Comparison of ENCODE assay signal across 8 cellular contexts in the genomic region with DNA sequence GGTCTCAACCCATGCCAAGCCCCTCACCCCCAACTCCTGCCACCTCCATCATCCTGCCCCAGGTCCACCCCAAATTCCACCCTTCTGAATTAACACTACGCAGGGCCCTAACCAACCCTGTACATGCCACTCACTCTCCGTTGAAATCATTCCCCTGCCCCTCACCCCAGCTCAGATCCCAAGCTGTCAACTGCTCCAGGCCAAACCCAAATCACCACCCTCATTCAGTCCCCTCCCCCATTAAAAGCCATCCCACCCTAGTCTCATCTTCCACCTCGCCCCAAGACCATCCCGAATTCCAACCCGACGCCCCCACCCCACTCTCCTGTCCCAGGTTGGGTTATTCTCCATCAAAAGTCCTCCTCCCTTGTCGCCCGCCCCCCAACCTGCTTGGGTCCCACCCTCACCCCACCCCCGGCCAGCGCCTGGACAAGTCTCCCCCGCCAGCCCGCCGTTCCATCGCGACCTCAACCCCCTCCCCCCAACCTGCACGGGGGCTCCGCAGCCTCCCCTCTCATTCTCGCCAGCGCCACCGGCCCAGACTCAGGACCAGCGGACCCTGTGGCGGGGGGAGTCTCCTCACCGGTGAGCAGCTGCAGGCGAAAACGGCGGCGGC. TPM values are rescaled to one million over a fixed set of nuclear protein-coding genes. Genes with fewer than 3 reads are reported as not detected.
DNase-seq lines count a peak whose midpoint lies in the region; ATAC-seq and TF ChIP-seq lines count a peak whose summit lies in the region.

No MANE protein-coding gene starts in this region.

- peaks cover 4 to 32% (median 21%) of the 10 kb centered on the region in 9 donors for H3K4me1 ChIP-seq in heart right ventricle
- peaks cover 25 to 31% of the 10 kb centered on the region in 2 donors for H3K4me1 ChIP-seq in gastrocnemius medialis

- H3K4me1 Mint-ChIP-seq in activated T-cell treated with anti-CD3 and anti-CD28 coated beads, Interleukin-2, amount 50 U/mL, for 24 hours (ENCODE audit: low read depth), result peaks cover 41% of the 10 kb centered on the region
- H3K4me1 Mint-ChIP-seq in activated CD8-positive, alpha-beta T cell treated with anti-CD3 and anti-CD28 coated beads for 36 hours (ENCODE audit: low read depth), result peaks cover 39% of the 10 kb centered on the region

- in situ Hi-C loops in gastrocnemius medialis (cut with MboI; ENCODE audit: low sequenced_read_pairs in 4 of 4), result no loop called here

- H3K36me3 ChIP-seq in heart right ventricle (no peaks in the 10 kb centered on the region), gastrocnemius medialis (no peaks in the 10 kb centered on the region)

- peak overlapping the region; percentile 90 for H3K4me3 Mint-ChIP-seq in activated T-cell treated with anti-CD3 and anti-CD28 coated beads, Interleukin-2, amount 50 U/mL, for 24 hours
- peak overlapping the region; percentile 97 for H3K4me3 Mint-ChIP-seq in activated CD8-positive, alpha-beta T cell treated with anti-CD3 and anti-CD28 coated beads for 36 hours

- no peaks in the 10 kb centered on the region for H3K9me3 Mint-ChIP-seq in activated T-cell treated with anti-CD3 and anti-CD28 coated beads, Interleukin-2, amount 50 U/mL, for 24 hours
- H3K9me3 Mint-ChIP-seq in activated CD8-positive, alpha-beta T cell treated with anti-CD3 and anti-CD28 coated beads for 36 hours, result no peaks in the 10 kb centered on the region

- ATAC-seq in activated CD8-positive, alpha-beta T cell treated with anti-CD3 and anti-CD28 coated beads for 36 hours, result no peak
- peak in 3 of 8 donors; percentile 3 to 30 (median 27) for ATAC-seq in heart right ventricle
- no peak for ATAC-seq in gastrocnemius medialis
- ATAC-seq in HG03439 (IDR thresholded peaks at IDR 0.05; ENCODE audit: unreplicated experiment), result no peak

- H3K27ac ChIP-seq in heart right ventricle, result peak overlapping the region; percentile 77 to 95 (median 86)
- H3K27ac ChIP-seq in gastrocnemius medialis, result peak overlapping the region; percentile 87 to 93 (median 92)

- H3K27me3 ChIP-seq in heart right ventricle (no peaks in the 10 kb centered on the region), gastrocnemius medialis (no peaks in the 10 kb centered on the region)

- no peak for TF ChIP-seq POLR2A in gastrocnemius medialis (IDR thresholded peaks at IDR 0.05)

- DNase-seq in activated T-cell treated with anti-CD3 and anti-CD28 coated beads, Interleukin-2, amount 50 U/mL, for 24 hours, result no peak
- DNase-seq in activated T-cell treated with anti-CD3 and anti-CD28 coated beads, Interleukin-2, amount 50 U/mL, for 48 hours, result no peak
- DNase-seq in activated CD8-positive, alpha-beta T cell treated with anti-CD3 and anti-CD28 coated beads for 36 hours, result no peak
- DNase-seq in heart right ventricle (peak in 1 of 2 donors; percentile 26), gastrocnemius medialis (no peak), NCI-H774 (lab: John Stamatoyannopoulos, UW) (no peak)
- DNase-seq in stimulated activated naive CD4-positive, alpha-beta T cell treated with Interleukin-2 at 50 U/mL for 16 hours (lab: John Stamatoyannopoulos, UW), result no peak

- POLR2A ChIA-PET in activated CD8-positive, alpha-beta T cell treated with anti-CD3 and anti-CD28 coated beads for 36 hours (lab: Charles Lee), result interaction anchor here (0.7 kb wide), 1 partner anchor 107 kb away, joined by 3 read pairs; no protein-coding TSS in a partner anchor

- intact Hi-C loops in activated CD8-positive, alpha-beta T cell treated with anti-CD3 and anti-CD28 coated beads for 36 hours (cut with micrococcal nuclease), result no loop called here
- intact Hi-C loops in heart right ventricle (cut with DNase I), result loop anchor here in 2 of 10 donors (5.0 to 10.0 kb wide), 5 partner anchors 45 to 195 kb away; no protein-coding TSS in a partner anchor
- intact Hi-C loops in gastrocnemius medialis (cut with DNase I; ENCODE audit: low total_unique reads), result loop anchor here (5.0 kb wide), 1 partner anchor 190 kb away; the partner anchor contains the start of gene MRPL48

- CTCF ChIA-PET in activated CD8-positive, alpha-beta T cell treated with anti-CD3 and anti-CD28 coated beads for 36 hours (lab: Charles Lee), result interaction anchor here (1.8 to 3.0 kb wide), 2 partner anchors 28 to 246 kb away, joined by 7 to 12 read pairs; no protein-coding TSS in a partner anchor

- H3K9me3 ChIP-seq in heart right ventricle (no peaks in the 10 kb centered on the region), gastrocnemius medialis (no peaks in the 10 kb centered on the region)

- peak overlapping the region; percentile 97 for H3K27ac Mint-ChIP-seq in activated T-cell treated with anti-CD3 and anti-CD28 coated beads, Interleukin-2, amount 50 U/mL, for 24 hours
- H3K27ac Mint-ChIP-seq in activated CD8-positive, alpha-beta T cell treated with anti-CD3 and anti-CD28 coated beads for 36 hours, result peak overlapping the region; percentile 93

- peaks cover 9% of the 10 kb centered on the region for H3K36me3 Mint-ChIP-seq in activated T-cell treated with anti-CD3 and anti-CD28 coated beads, Interleukin-2, amount 50 U/mL, for 24 hours (ENCODE audit: low read depth)
- H3K36me3 Mint-ChIP-seq in activated CD8-positive, alpha-beta T cell treated with anti-CD3 and anti-CD28 coated beads for 36 hours (ENCODE audit: low read depth), result no peaks in the 10 kb centered on the region

- no peak for TF ChIP-seq CTCF in activated CD8-positive, alpha-beta T cell treated with anti-CD3 and anti-CD28 coated beads for 36 hours (IDR thresholded peaks at IDR 0.05)
- no peak for TF ChIP-seq CTCF in heart right ventricle (IDR thresholded peaks at IDR 0.05)
- peak in 1 of 5 experiments; percentile 9 for TF ChIP-seq CTCF in gastrocnemius medialis (IDR thresholded peaks at IDR 0.05 in 4 of 5, conservative IDR thresholded peaks at IDR 0.05 in 1 of 5)

- H3K4me3 ChIP-seq in heart right ventricle (peak overlapping the region; percentile 73 to 100 (median 87)), gastrocnemius medialis (peak overlapping the region; percentile 83 to 99 (median 94))

- 2 to 3% methylated on average over 24 to 27 of the region's 27 CpGs for WGBS in heart right ventricle, 2 donors

- H3K27me3 Mint-ChIP-seq in activated T-cell treated with anti-CD3 and anti-CD28 coated beads, Interleukin-2, amount 50 U/mL, for 24 hours, result no peaks in the 10 kb centered on the region
- no peaks in the 10 kb centered on the region for H3K27me3 Mint-ChIP-seq in activated CD8-positive, alpha-beta T cell treated with anti-CD3 and anti-CD28 coated beads for 36 hours

RNA-seq across cellular contexts. Expression of gene FAM168A, which starts 0.5 kb away (rescaled TPM):
- 10 to 100 TPM; 13.0 to 14.2 TPM for total RNA-seq in activated CD8-positive, alpha-beta T cell treated with anti-CD3 and anti-CD28 coated beads for 36 hours
- total RNA-seq in heart right ventricle (10 to 100 TPM; 26.7 to 37.1 (median 33.2) TPM), gastrocnemius medialis (10 to 100 TPM; 15.9 to 29.3 (median 21.4) TPM)
- polyA plus RNA-seq in heart right ventricle, result 1 to 10 TPM; 7.9 to 9.1 TPM

RNA-seq across cellular contexts. Expression of gene PLEKHB1, which starts 48.9 kb away (rescaled TPM):
- 10 to 100 TPM in 1 of 2 experiments, 1 to 10 TPM in 1; 8.6 to 11.8 TPM for total RNA-seq in activated CD8-positive, alpha-beta T cell treated with anti-CD3 and anti-CD28 coated beads for 36 hours
- total RNA-seq in heart right ventricle (10 to 100 TPM in 8 of 10 donors, 1 to 10 TPM in 2; 6.5 to 44.8 (median 18.8) TPM), gastrocnemius medialis (10 to 100 TPM in 1 of 4 donors, 1 to 10 TPM in 3; 4.2 to 10.4 (median 5.3) TPM)
- polyA plus RNA-seq in heart right ventricle, result 10 to 100 TPM in 1 of 2 donors, under 1 TPM in 1; 0.71 to 11.8 TPM
